ENCODE assay signal across 13 cellular contexts in the genomic region with DNA sequence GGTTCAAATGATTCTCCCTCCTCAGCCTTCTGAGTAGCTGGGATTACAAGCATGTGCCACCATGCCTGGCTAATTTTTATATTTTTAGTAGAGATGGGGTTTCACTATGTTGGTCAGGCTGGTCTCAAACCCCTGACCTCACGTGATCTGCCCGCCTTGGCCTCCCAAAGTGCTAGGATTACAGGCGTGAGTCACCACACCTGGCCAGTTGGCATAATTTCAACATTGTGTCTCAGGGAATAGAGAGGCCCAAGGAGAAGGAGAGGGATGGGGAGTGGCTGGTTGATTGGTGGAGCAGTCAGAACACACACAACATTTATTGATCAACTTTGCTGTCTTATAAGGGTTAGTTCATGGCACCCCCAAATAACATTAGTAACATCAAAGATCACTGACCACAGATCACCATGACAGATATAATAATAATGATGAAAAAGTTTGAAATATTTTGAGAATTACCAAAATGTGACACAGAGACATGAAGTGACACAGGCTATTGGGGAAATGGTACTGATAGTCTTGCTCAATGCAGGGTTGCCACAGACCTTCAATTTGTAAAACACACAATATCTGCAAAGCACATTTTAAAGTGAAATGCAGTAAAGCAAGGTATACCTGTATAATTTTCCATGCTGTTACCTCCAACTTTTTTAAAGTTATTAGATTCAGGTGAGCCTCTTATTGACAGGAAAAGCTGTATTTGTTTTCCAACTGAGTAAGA.
"Had no signal": no experiment of that assay in that cellular context is flagged by ENCODE, and none has a peak within 500 bp of the region (broad histone marks: within the 10 kb centered on the region; RNA-seq: fewer than 3 reads in every experiment).

No MANE protein-coding gene starts in this region.

- H3K27ac ChIP-seq: stomach, thoracic aorta had no signal

- ATAC-seq: left lobe of liver had no signal

- H3K36me3 ChIP-seq: stomach, thoracic aorta had no signal

- H3K4me3 ChIP-seq: stomach, thoracic aorta had no signal

- DNase-seq: activated CD4-positive, CD25-positive, alpha-beta regulatory T cell treated with anti-CD3 and anti-CD28 coated beads, Interleukin-2, amount 50 U/mL, for 72 hours; activated naive CD4-positive, alpha-beta T cell treated with Interleukin-2 at 50 U/mL for 16 hours; aorta; cortex of kidney; effector CD4-positive, alpha-beta T cell; foreskin fibroblast; hippocampal formation; naive B cell; stimulated activated CD4-positive, alpha-beta T cell treated with anti-CD3 and anti-CD28 coated beads, Interleukin-12 subunit alpha, Interleukin-12 subunit beta, amount 100 ng/mL, for 4 hours; stimulated activated CD4-positive, alpha-beta T cell treated with anti-CD3 and anti-CD28 coated beads, Interleukin-2, amount 100 ng/mL, for 24 hours; stomach had no signal

- H3K9me3 ChIP-seq: stomach, thoracic aorta had no signal
